In genomic region chr2:24594283-24594682, GRCh38 we compare ENCODE assay signal across 24 cellular contexts.
"Had no signal": no experiment of that assay in that cellular context is flagged by ENCODE, and none has a peak within 500 bp of the region (broad histone marks: within the 10 kb centered on the region; RNA-seq: fewer than 3 reads in every experiment).

No MANE protein-coding gene starts in this region.

- H3K36me3 ChIP-seq: esophagus squamous epithelium, gastrocnemius medialis, left ventricle myocardium inferior, lower lobe of right lung, pancreas, stomach, thoracic aorta, transverse colon had no signal

- H3K27me3 Mint-ChIP-seq: dendritic cell treated with granulocyte-macrophage colony-stimulating factor and Interleukin-4, amounts not matched to agents 40 ng/mL and 50 ng/mL, for 4 days; effector memory CD8-positive, alpha-beta T cell; memory B cell; progenitor cell of endocrine pancreas had no signal

- H3K4me3 ChIP-seq: esophagus squamous epithelium, gastrocnemius medialis, left ventricle myocardium inferior, lower lobe of right lung, pancreas, stomach, thoracic aorta, transverse colon had no signal

- H3K9me3 Mint-ChIP-seq: dendritic cell treated with granulocyte-macrophage colony-stimulating factor and Interleukin-4, amounts not matched to agents 40 ng/mL and 50 ng/mL, for 4 days; effector memory CD8-positive, alpha-beta T cell; immature natural killer cell; natural killer cell; neural crest cell had no signal

- H3K27me3 ChIP-seq: esophagus squamous epithelium, gastrocnemius medialis, pancreas, stomach, transverse colon had no signal

- H3K4me3 Mint-ChIP-seq: dendritic cell treated with granulocyte-macrophage colony-stimulating factor and Interleukin-4, amounts not matched to agents 40 ng/mL and 50 ng/mL, for 4 days; effector memory CD8-positive, alpha-beta T cell; immature natural killer cell; memory B cell; mesothelial cell of epicardium; natural killer cell; neural crest cell had no signal

- H3K4me1 ChIP-seq: esophagus squamous epithelium, lower lobe of right lung had no signal

- ATAC-seq: effector memory CD8-positive, alpha-beta T cell; gastrocnemius medialis; left cardiac atrium; lower lobe of right lung; natural killer cell; pancreas; right cardiac atrium had no signal

- H3K9me3 ChIP-seq: esophagus squamous epithelium, gastrocnemius medialis, left ventricle myocardium inferior, lower lobe of right lung, pancreas, stomach, thoracic aorta, transverse colon had no signal

- H3K27ac ChIP-seq: esophagus squamous epithelium, gastrocnemius medialis, left ventricle myocardium inferior, lower lobe of right lung, pancreas, stomach, thoracic aorta, transverse colon had no signal

- H3K4me1 Mint-ChIP-seq: memory B cell, mesothelial cell of epicardium had no signal

- H3K27ac Mint-ChIP-seq: dendritic cell treated with granulocyte-macrophage colony-stimulating factor and Interleukin-4, amounts not matched to agents 40 ng/mL and 50 ng/mL, for 4 days; effector memory CD8-positive, alpha-beta T cell; memory B cell; mesothelial cell of epicardium; progenitor cell of endocrine pancreas had no signal

- H3K36me3 Mint-ChIP-seq: natural killer cell had no signal

- DNase-seq: effector memory CD8-positive, alpha-beta T cell; esophagus squamous epithelium; gastrocnemius medialis; immature natural killer cell; kidney; left cardiac atrium; left ventricle myocardium inferior; lower lobe of right lung; natural killer cell; occipital lobe; pancreas; right cardiac atrium; small intestine; stimulated activated CD4-positive, alpha-beta T cell treated with anti-CD3 and anti-CD28 coated beads, Interleukin-12 subunit alpha, Interleukin-12 subunit beta, amount 100 ng/mL, for 4 hours; stimulated activated naive CD4-positive, alpha-beta T cell; stomach; substantia nigra; transverse colon had no signal
